Comparison of ENCODE assay signal across 8 cellular contexts in the genomic region with DNA sequence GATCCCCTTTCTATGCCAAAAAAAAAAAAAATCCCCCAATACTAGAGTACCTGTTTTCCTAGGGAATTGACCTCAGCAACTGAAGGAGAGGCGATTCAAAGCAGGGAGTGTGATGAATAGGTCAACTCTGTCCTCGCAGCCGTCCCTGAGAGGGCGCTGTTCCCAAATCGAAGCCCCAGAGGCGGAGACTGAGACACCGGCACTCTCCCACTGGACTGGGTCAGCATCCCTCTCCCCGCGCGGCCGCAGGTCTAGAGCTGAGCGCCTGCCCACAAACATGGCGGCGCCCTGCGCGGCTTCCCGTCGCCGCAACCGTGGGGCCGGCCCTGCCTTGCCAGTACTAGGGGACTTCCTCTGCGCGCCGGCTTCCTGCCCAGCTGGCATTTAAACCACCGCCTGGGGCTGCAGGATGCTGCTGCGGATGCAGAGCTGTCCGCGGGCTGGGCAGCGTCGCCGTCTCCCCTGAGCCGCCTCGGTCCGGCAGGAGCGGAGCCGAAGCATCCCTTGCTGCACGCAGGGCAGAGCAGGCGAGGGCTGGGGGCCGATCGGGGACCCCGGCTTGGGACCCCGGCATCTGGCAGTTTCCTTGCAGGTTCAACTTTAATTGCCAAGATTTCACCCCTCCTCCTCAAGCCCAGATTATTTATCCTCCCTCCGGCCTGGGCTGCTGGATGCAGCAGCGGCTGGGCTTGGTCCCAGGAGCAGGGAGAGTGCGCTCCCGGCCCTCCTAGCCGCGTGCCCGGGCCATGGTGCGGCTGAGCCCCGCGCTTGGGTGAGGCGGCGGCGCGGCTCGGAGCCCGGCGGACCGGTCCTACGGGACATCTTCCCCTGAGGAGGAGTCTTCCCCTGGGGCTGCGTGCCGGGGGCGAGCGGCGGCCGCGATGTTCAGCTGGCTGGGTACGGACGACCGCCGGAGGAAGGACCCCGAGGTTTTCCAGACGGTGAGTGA.
DNase-seq lines count a peak whose midpoint lies in the region; ATAC-seq and TF ChIP-seq lines count a peak whose summit lies in the region.

Gene EHD3 (plus strand): TSS at position 412 of the 949 bp plus-strand sequence. CDS start 470 bp downstream, at position 882.

- DNase-seq in SIG-M5 treated with dmso at 0.1 percent for 504 hours (lab: John Stamatoyannopoulos, UW; ENCODE audit: unreplicated experiment) (peak; percentile 72), SIG-M5 (lab: John Stamatoyannopoulos, UW) (no peak), NCI-H2196 treated with DMSO at 0.1 percent for 48 hours (lab: John Stamatoyannopoulos, UW; ENCODE audit: unreplicated experiment) (peak; percentile 89), coronary artery (ENCODE audit: low spot score) (peak; percentile 92), left kidney (ENCODE audit: low read depth, low spot score) (peak; percentile 98)
- peak; percentile 84 for DNase-seq in activated CD4-positive, alpha-beta T cell treated with anti-CD3 and anti-CD28 coated beads for 48 hours
- DNase-seq in stimulated activated CD4-positive, alpha-beta T cell treated with anti-CD3 and anti-CD28 coated beads, Interleukin-1b, Interleukin-23, amount 100 ng/mL, for 48 hours, result peak; percentile 81

- ATAC-seq in HG03066 (IDR thresholded peaks at IDR 0.05; ENCODE audit: low read depth, unreplicated experiment), result peak; percentile 89

- TF ChIP-seq CTCF in coronary artery (IDR thresholded peaks at IDR 0.05), result peak; percentile 33

- H3K4me3 ChIP-seq in coronary artery, result peak within 1 kb of the TSS; percentile 77

- peak within 1 kb of the TSS; percentile 66 to 85 for H3K27ac ChIP-seq in coronary artery
